ENCODE assay signal across 1 cellular context in genomic region chr20:31595654-31596411, GRCh38.
TF ChIP-seq lines count a peak whose summit lies in the region.

No MANE protein-coding gene starts in this region.

TF ChIP-seq in HepG2, 621 proteins besides CTCF, POLR2A, EP300 and RAD21 (continued from another document and continues in another):
- TF ChIP-seq, protein P1, sequence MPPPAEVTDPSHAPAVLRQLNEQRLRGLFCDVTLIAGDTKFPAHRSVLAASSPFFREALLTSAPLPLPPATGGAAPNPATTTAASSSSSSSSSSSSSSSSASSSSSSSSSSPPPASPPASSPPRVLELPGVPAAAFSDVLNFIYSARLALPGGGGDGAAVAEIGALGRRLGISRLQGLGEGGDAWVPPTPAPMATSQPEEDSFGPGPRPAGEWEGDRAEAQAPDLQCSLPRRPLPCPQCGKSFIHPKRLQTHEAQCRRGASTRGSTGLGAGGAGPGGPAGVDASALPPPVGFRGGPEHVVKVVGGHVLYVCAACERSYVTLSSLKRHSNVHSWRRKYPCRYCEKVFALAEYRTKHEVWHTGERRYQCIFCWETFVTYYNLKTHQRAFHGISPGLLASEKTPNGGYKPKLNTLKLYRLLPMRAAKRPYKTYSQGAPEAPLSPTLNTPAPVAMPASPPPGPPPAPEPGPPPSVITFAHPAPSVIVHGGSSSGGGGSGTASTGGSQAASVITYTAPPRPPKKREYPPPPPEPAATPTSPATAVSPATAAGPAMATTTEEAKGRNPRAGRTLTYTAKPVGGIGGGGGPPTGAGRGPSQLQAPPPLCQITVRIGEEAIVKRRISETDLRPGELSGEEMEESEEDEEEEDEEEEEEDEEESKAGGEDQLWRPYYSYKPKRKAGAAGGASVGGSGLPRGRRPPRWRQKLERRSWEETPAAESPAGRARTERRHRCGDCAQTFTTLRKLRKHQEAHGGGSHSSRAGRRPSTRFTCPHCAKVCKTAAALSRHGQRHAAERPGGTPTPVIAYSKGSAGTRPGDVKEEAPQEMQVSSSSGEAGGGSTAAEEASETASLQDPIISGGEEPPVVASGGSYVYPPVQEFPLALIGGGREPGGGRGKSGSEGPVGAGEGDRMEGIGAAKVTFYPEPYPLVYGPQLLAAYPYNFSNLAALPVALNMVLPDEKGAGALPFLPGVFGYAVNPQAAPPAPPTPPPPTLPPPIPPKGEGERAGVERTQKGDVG (CRISPR knock-in tag; IDR thresholded peaks at IDR 0.05; ENCODE audit: borderline replicate concordance): 0 out of 2 replicates have a peak, but pooled peaks have one; percentile 30
- TF ChIP-seq ZNF781 (CRISPR knock-in tag; IDR thresholded peaks at IDR 0.05; ENCODE audit: borderline replicate concordance, not compliant biosample characterization): peak; percentile 22
- no peak for TF ChIP-seq NBN (conservative IDR thresholded peaks at IDR 0.05)
- peak; percentile 66; the same call in 1 of the 2 replicates for TF ChIP-seq ZNF782 (CRISPR knock-in tag; IDR thresholded peaks at IDR 0.05; ENCODE audit: borderline replicate concordance)
- 0 out of 2 replicates have a peak, but pooled peaks have one; percentile 8 for TF ChIP-seq ZNF761 (CRISPR knock-in tag; conservative IDR thresholded peaks at IDR 0.05)
- TF ChIP-seq GTF3A (CRISPR knock-in tag; conservative IDR thresholded peaks at IDR 0.05): 0 out of 2 replicates have a peak, but pooled peaks have one; percentile 26
- TF ChIP-seq ZNF572 (CRISPR knock-in tag; IDR thresholded peaks at IDR 0.05): no peak
- TF ChIP-seq, protein P2, sequence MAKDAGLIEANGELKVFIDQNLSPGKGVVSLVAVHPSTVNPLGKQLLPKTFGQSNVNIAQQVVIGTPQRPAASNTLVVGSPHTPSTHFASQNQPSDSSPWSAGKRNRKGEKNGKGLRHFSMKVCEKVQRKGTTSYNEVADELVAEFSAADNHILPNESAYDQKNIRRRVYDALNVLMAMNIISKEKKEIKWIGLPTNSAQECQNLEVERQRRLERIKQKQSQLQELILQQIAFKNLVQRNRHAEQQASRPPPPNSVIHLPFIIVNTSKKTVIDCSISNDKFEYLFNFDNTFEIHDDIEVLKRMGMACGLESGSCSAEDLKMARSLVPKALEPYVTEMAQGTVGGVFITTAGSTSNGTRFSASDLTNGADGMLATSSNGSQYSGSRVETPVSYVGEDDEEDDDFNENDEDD (CRISPR knock-in tag; IDR thresholded peaks at IDR 0.05; ENCODE audit: borderline replicate concordance): peak; percentile 57
- TF ChIP-seq HNRNPK (IDR thresholded peaks at IDR 0.05; ENCODE audit: low read depth, low read length, poor library complexity, severe bottlenecking): peak; percentile 34
- TF ChIP-seq CEBPB (IDR thresholded peaks at IDR 0.05; ENCODE audit: borderline replicate concordance, low read depth, low read length): 0 out of 2 replicates have a peak, but pooled peaks have one; percentile 6
- TF ChIP-seq DBP (CRISPR knock-in tag; IDR thresholded peaks at IDR 0.05; ENCODE audit: not compliant biosample characterization): peak; percentile 55
- 0 out of 2 replicates have a peak, but pooled peaks have one; percentile 47 for TF ChIP-seq MIXL1 (CRISPR knock-in tag; IDR thresholded peaks at IDR 0.05)
- TF ChIP-seq FOSL2 (CRISPR knock-in tag; IDR thresholded peaks at IDR 0.05): peak; percentile 47; the same call in 1 of the 2 replicates
- TF ChIP-seq, protein P3, sequence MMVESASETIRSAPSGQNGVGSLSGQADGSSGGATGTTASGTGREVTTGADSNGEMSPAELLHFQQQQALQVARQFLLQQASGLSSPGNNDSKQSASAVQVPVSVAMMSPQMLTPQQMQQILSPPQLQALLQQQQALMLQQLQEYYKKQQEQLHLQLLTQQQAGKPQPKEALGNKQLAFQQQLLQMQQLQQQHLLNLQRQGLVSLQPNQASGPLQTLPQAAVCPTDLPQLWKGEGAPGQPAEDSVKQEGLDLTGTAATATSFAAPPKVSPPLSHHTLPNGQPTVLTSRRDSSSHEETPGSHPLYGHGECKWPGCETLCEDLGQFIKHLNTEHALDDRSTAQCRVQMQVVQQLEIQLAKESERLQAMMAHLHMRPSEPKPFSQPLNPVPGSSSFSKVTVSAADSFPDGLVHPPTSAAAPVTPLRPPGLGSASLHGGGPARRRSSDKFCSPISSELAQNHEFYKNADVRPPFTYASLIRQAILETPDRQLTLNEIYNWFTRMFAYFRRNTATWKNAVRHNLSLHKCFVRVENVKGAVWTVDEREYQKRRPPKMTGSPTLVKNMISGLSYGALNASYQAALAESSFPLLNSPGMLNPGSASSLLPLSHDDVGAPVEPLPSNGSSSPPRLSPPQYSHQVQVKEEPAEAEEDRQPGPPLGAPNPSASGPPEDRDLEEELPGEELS (CRISPR knock-in tag; IDR thresholded peaks at IDR 0.05): peak; percentile 76
- no peak for TF ChIP-seq ZNF383 (CRISPR knock-in tag; IDR thresholded peaks at IDR 0.05; ENCODE audit: borderline replicate concordance)
- TF ChIP-seq CEBPG (CRISPR knock-in tag; IDR thresholded peaks at IDR 0.05): peak; percentile 75
- TF ChIP-seq ZFP37 (CRISPR knock-in tag; IDR thresholded peaks at IDR 0.05; ENCODE audit: borderline replicate concordance): no peak
- peak; percentile 2; the same call in 1 of the 2 replicates for TF ChIP-seq NFIC (IDR thresholded peaks at IDR 0.05; ENCODE audit: low read length)
- TF ChIP-seq HNRNPLL (IDR thresholded peaks at IDR 0.05; ENCODE audit: low read depth, low read length, poor library complexity, severe bottlenecking): peak; percentile 59
- TF ChIP-seq, protein P4, sequence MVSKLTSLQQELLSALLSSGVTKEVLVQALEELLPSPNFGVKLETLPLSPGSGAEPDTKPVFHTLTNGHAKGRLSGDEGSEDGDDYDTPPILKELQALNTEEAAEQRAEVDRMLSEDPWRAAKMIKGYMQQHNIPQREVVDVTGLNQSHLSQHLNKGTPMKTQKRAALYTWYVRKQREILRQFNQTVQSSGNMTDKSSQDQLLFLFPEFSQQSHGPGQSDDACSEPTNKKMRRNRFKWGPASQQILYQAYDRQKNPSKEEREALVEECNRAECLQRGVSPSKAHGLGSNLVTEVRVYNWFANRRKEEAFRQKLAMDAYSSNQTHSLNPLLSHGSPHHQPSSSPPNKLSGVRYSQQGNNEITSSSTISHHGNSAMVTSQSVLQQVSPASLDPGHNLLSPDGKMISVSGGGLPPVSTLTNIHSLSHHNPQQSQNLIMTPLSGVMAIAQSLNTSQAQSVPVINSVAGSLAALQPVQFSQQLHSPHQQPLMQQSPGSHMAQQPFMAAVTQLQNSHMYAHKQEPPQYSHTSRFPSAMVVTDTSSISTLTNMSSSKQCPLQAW (CRISPR knock-in tag; IDR thresholded peaks at IDR 0.05): peak; percentile 3; the same call in 1 of the 2 replicates
- peak; percentile 65 for TF ChIP-seq SALL1 (CRISPR knock-in tag; IDR thresholded peaks at IDR 0.05)
- TF ChIP-seq, protein P5, sequence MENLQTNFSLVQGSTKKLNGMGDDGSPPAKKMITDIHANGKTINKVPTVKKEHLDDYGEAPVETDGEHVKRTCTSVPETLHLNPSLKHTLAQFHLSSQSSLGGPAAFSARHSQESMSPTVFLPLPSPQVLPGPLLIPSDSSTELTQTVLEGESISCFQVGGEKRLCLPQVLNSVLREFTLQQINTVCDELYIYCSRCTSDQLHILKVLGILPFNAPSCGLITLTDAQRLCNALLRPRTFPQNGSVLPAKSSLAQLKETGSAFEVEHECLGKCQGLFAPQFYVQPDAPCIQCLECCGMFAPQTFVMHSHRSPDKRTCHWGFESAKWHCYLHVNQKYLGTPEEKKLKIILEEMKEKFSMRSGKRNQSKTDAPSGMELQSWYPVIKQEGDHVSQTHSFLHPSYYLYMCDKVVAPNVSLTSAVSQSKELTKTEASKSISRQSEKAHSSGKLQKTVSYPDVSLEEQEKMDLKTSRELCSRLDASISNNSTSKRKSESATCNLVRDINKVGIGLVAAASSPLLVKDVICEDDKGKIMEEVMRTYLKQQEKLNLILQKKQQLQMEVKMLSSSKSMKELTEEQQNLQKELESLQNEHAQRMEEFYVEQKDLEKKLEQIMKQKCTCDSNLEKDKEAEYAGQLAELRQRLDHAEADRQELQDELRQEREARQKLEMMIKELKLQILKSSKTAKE (CRISPR knock-in tag; IDR thresholded peaks at IDR 0.05; ENCODE audit: borderline replicate concordance): no peak
- TF ChIP-seq MED13 (CRISPR knock-in tag; IDR thresholded peaks at IDR 0.05): peak; percentile 78
- TF ChIP-seq DNMT1 (CRISPR knock-in tag; IDR thresholded peaks at IDR 0.05): no peak
- peak; percentile 89 for TF ChIP-seq ZNF331 (CRISPR knock-in tag; IDR thresholded peaks at IDR 0.05)
- TF ChIP-seq, protein P6, sequence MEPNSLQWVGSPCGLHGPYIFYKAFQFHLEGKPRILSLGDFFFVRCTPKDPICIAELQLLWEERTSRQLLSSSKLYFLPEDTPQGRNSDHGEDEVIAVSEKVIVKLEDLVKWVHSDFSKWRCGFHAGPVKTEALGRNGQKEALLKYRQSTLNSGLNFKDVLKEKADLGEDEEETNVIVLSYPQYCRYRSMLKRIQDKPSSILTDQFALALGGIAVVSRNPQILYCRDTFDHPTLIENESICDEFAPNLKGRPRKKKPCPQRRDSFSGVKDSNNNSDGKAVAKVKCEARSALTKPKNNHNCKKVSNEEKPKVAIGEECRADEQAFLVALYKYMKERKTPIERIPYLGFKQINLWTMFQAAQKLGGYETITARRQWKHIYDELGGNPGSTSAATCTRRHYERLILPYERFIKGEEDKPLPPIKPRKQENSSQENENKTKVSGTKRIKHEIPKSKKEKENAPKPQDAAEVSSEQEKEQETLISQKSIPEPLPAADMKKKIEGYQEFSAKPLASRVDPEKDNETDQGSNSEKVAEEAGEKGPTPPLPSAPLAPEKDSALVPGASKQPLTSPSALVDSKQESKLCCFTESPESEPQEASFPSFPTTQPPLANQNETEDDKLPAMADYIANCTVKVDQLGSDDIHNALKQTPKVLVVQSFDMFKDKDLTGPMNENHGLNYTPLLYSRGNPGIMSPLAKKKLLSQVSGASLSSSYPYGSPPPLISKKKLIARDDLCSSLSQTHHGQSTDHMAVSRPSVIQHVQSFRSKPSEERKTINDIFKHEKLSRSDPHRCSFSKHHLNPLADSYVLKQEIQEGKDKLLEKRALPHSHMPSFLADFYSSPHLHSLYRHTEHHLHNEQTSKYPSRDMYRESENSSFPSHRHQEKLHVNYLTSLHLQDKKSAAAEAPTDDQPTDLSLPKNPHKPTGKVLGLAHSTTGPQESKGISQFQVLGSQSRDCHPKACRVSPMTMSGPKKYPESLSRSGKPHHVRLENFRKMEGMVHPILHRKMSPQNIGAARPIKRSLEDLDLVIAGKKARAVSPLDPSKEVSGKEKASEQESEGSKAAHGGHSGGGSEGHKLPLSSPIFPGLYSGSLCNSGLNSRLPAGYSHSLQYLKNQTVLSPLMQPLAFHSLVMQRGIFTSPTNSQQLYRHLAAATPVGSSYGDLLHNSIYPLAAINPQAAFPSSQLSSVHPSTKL (CRISPR knock-in tag; IDR thresholded peaks at IDR 0.05): peak; percentile 44; the same call in 1 of the 2 replicates
- TF ChIP-seq GATA4 (IDR thresholded peaks at IDR 0.05; ENCODE audit: borderline replicate concordance, low read depth): peak; percentile 62; the same call in 1 of the 2 replicates
- TF ChIP-seq, protein P7, sequence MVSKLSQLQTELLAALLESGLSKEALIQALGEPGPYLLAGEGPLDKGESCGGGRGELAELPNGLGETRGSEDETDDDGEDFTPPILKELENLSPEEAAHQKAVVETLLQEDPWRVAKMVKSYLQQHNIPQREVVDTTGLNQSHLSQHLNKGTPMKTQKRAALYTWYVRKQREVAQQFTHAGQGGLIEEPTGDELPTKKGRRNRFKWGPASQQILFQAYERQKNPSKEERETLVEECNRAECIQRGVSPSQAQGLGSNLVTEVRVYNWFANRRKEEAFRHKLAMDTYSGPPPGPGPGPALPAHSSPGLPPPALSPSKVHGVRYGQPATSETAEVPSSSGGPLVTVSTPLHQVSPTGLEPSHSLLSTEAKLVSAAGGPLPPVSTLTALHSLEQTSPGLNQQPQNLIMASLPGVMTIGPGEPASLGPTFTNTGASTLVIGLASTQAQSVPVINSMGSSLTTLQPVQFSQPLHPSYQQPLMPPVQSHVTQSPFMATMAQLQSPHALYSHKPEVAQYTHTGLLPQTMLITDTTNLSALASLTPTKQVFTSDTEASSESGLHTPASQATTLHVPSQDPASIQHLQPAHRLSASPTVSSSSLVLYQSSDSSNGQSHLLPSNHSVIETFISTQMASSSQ (IDR thresholded peaks at IDR 0.05; ENCODE audit: low read depth): 0 out of 2 replicates have a peak, but pooled peaks have one; percentile 3
- TF ChIP-seq, protein P7 (CRISPR knock-in tag; IDR thresholded peaks at IDR 0.05; ENCODE audit: borderline replicate concordance): peak; percentile 29; the same call in 1 of the 2 replicates
- TF ChIP-seq, protein P8, sequence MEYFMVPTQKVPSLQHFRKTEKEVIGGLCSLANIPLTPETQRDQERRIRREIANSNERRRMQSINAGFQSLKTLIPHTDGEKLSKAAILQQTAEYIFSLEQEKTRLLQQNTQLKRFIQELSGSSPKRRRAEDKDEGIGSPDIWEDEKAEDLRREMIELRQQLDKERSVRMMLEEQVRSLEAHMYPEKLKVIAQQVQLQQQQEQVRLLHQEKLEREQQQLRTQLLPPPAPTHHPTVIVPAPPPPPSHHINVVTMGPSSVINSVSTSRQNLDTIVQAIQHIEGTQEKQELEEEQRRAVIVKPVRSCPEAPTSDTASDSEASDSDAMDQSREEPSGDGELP (IDR thresholded peaks at IDR 0.05; ENCODE audit: borderline replicate concordance, low read depth): peak; percentile 86; the same call in 1 of the 2 replicates
- TF ChIP-seq RAD51 (IDR thresholded peaks at IDR 0.05; ENCODE audit: borderline replicate concordance): peak; percentile 89
- TF ChIP-seq RBFOX2 (IDR thresholded peaks at IDR 0.05; ENCODE audit: low read depth, low read length): peak; percentile 83
- peak; percentile 51 for TF ChIP-seq SKI (IDR thresholded peaks at IDR 0.05; ENCODE audit: partially characterized antibody)
- TF ChIP-seq TBX3 (IDR thresholded peaks at IDR 0.05; ENCODE audit: borderline replicate concordance): 0 out of 2 replicates have a peak, but pooled peaks have one; percentile 34
- TF ChIP-seq FOXP1 (IDR thresholded peaks at IDR 0.05): no peak
- 0 out of 2 replicates have a peak, but pooled peaks have one; percentile 24 for TF ChIP-seq FOXP1 (CRISPR knock-in tag; IDR thresholded peaks at IDR 0.05)
- TF ChIP-seq NFKB2 (CRISPR knock-in tag; IDR thresholded peaks at IDR 0.05; ENCODE audit: borderline replicate concordance): peak; percentile 86
- TF ChIP-seq JUN (CRISPR knock-in tag; IDR thresholded peaks at IDR 0.05): 0 out of 2 replicates have a peak, but pooled peaks have one; percentile 32
- 0 out of 2 replicates have a peak, but pooled peaks have one; percentile 32 for TF ChIP-seq PAWR (CRISPR knock-in tag; IDR thresholded peaks at IDR 0.05; ENCODE audit: borderline replicate concordance)
